ENCODE assay signal across 8 cellular contexts in the genomic region with DNA sequence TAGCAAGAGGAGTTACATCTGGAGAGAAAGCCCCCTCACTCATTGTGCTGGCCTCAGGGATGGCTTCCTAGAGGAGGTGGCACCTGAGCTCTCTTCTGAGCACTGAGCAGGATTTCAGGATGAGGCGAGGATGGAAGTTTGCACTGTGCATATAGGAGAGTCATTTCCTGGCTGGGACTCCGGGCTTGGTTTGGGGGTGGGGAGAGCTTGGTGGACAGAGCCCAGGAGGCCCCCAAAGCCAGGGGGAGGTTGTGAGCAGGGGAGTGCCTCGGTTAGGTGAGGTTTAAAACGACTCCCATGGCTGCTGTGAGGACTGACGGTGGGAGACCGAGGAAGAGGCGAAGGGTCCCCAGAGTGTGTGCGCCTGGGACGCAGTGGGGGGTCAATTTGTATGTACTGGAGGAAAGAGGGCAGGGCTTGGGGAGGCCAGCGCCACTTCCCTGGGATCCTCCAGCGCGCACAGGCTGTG. TPM values are rescaled to one million over a fixed set of nuclear protein-coding genes. Genes with fewer than 3 reads are reported as not detected.
DNase-seq lines count a peak whose midpoint lies in the region; ATAC-seq, FAIRE-seq and TF ChIP-seq lines count a peak whose summit lies in the region.

No MANE protein-coding gene starts in this region.

- ATAC-seq in HepG2 (no peak), right lobe of liver (no peak), K562 (no peak), HG02763 (IDR thresholded peaks at IDR 0.05; ENCODE audit: unreplicated experiment) (no peak)

- no TSS peak for BruUV-seq in HepG2 (replicated peaks; lab: Mats Ljungman, UMichigan)
- TSS peak; percentile 38 for BruUV-seq in K562 (replicated peaks; lab: Mats Ljungman, UMichigan)

- no peak for TF ChIP-seq EP300 in HepG2 (IDR thresholded peaks at IDR 0.05; ENCODE audit: low read depth in 2 of 2, low read length in 2 of 2)
- no peak for TF ChIP-seq EP300 in HepG2 (CRISPR knock-in tag; IDR thresholded peaks at IDR 0.05; ENCODE audit: borderline replicate concordance)
- no peak for TF ChIP-seq EP300 in K562 (IDR thresholded peaks at IDR 0.05; ENCODE audit: low read length)

- H2BK5ac ChIP-seq in mesenchymal stem cell (ENCODE audit: low read depth, low read length, poor library complexity, severe bottlenecking), result peak overlapping the region; percentile 4

- H4K8ac ChIP-seq in mesenchymal stem cell (ENCODE audit: low read length), result no peak overlapping the region

- H3K9ac ChIP-seq in HepG2 (ENCODE audit: insufficient read depth, low read depth, low read length), result peak overlapping the region; percentile 39; the same call in 1 of the 2 replicates
- peak overlapping the region; percentile 30 to 90; a peak in 3 of 4 replicates for H3K9ac ChIP-seq in K562 (ENCODE audit: insufficient read depth in 1 of 2, low read depth in 2 of 2, low read length in 2 of 2)
- H3K9ac ChIP-seq in mesenchymal stem cell (ENCODE audit: low read length), result peak overlapping the region; percentile 78

- no peak for DNase-seq in HepG2 (ENCODE audit: low spot score)
- no peak for DNase-seq in right lobe of liver
- DNase-seq in K562 (ENCODE audit: extremely low read depth in 1 of 4, low spot score in 3 of 4), result no peak
- DNase-seq in mesenchymal stem cell, result no peak
- no peak for DNase-seq in NCI-H1048 (lab: John Stamatoyannopoulos, UW)
- DNase-seq in SW 1271 (lab: John Stamatoyannopoulos, UW), result no peak
- DNase-seq in OCI-M1 (lab: John Stamatoyannopoulos, UW), result no peak

- H3K36me3 ChIP-seq in HepG2 (replicated peaks in 1 of 2; ENCODE audit: control insufficient read depth in 1 of 2, insufficient read depth in 2 of 2, low read length in 2 of 2) (no peaks in the 10 kb centered on the region), right lobe of liver (no peaks in the 10 kb centered on the region), K562 (ENCODE audit: control insufficient read depth, insufficient read depth, low read length) (no peaks in the 10 kb centered on the region), mesenchymal stem cell (ENCODE audit: control insufficient read depth in 1 of 2, insufficient read depth in 2 of 2, low read depth in 1 of 2, low read length in 2 of 2) (peaks cover 0 to 7% of the 10 kb centered on the region in 2 experiments)

- H3K79me2 ChIP-seq in HepG2 (ENCODE audit: insufficient read depth, low read length), result no peaks in the 10 kb centered on the region
- peaks cover 36% of the 10 kb centered on the region for H3K79me2 ChIP-seq in K562 (ENCODE audit: control insufficient read depth, insufficient read depth, low read length)

- intact Hi-C loops in HepG2 (cut with micrococcal nuclease; ENCODE audit: unreplicated experiment), result no loop called here
- intact Hi-C loops in right lobe of liver (cut with DNase I), result no loop called here
- intact Hi-C loops in K562 (cut with micrococcal nuclease), result no loop called here

- H3K27ac ChIP-seq in HepG2 (ENCODE audit: extremely low read length, insufficient read depth, low read length) (no peak overlapping the region), right lobe of liver (no peak overlapping the region), K562 (ENCODE audit: extremely low read depth, low read depth, low read length) (no peak overlapping the region), mesenchymal stem cell (ENCODE audit: low read length, poor library complexity, severe bottlenecking) (peak overlapping the region; percentile 19)

- FAIRE-seq in HepG2 (lab: Jason Lieb, UNC) (no peak), K562 (lab: Jason Lieb, UNC) (no peak)

- H3K9me1 ChIP-seq in K562 (ENCODE audit: control insufficient read depth, insufficient read depth, low read length), result no peaks in the 10 kb centered on the region

- peak overlapping the region in 1 of 2 experiments; percentile 75 for H2BK12ac ChIP-seq in mesenchymal stem cell (ENCODE audit: low read length in 2 of 2)

- TF ChIP-seq CTCF in HepG2 (CRISPR knock-in tag; IDR thresholded peaks at IDR 0.05) (no peak), right lobe of liver (IDR thresholded peaks at IDR 0.05) (no peak), K562 (IDR thresholded peaks at IDR 0.05 in 2 of 3, conservative IDR thresholded peaks at IDR 0.05 in 1 of 3; ENCODE audit: insufficient read depth in 2 of 3, low read depth in 1 of 3, low read length in 3 of 3) (no peak)

- no peaks in the 10 kb centered on the region for H4K20me1 ChIP-seq in HepG2 (ENCODE audit: insufficient read depth, low read length)
- H4K20me1 ChIP-seq in K562 (replicated peaks; ENCODE audit: control insufficient read depth, insufficient read depth, low read length), result no peaks in the 10 kb centered on the region

- peak overlapping the region; percentile 51 to 77 (median 70); a peak in 5 of 6 replicates for H3K4me3 ChIP-seq in HepG2 (replicated peaks in 1 of 3; ENCODE audit: insufficient read depth in 1 of 3, low read depth in 2 of 3, low read length in 3 of 3)
- H3K4me3 ChIP-seq in right lobe of liver, result no peak overlapping the region
- peak overlapping the region; percentile 61 for H3K4me3 ChIP-seq in K562
- H3K4me3 ChIP-seq in mesenchymal stem cell (ENCODE audit: insufficient read depth in 1 of 2, low read depth in 1 of 2, low read length in 2 of 2), result peak overlapping the region; percentile 74 to 76

- CTCF ChIA-PET in HepG2 (lab: Yijun Ruan, JAX; ENCODE audit: low intra/inter-chr PET ratio, low total read pairs), result no interaction called here
- CTCF ChIA-PET in K562 (lab: Yijun Ruan, JAX; ENCODE audit: low intra/inter-chr PET ratio), result no interaction called here

- no peak for TF ChIP-seq RAD21 in HepG2 (CRISPR knock-in tag; IDR thresholded peaks at IDR 0.05)
- TF ChIP-seq RAD21 in K562 (CRISPR knock-in tag; conservative IDR thresholded peaks at IDR 0.05 in 1 of 2, IDR thresholded peaks at IDR 0.05 in 1 of 2), result no peak

- H3K27me3 ChIP-seq in HepG2 (ENCODE audit: control insufficient read depth in 1 of 2, insufficient read depth in 2 of 2, low read length in 2 of 2), result peaks cover 0 to 7% of the 10 kb centered on the region in 2 experiments; a peak in 1 of 5 replicates
- H3K27me3 ChIP-seq in right lobe of liver, result no peaks in the 10 kb centered on the region
- H3K27me3 ChIP-seq in K562 (ENCODE audit: control insufficient read depth in 2 of 2, insufficient read depth in 2 of 2, low read length in 2 of 2), result no peaks in the 10 kb centered on the region
- H3K27me3 ChIP-seq in mesenchymal stem cell (ENCODE audit: control insufficient read depth in 1 of 2, insufficient read depth in 1 of 2, low read length in 2 of 2), result no peaks in the 10 kb centered on the region

- H3K79me1 ChIP-seq in mesenchymal stem cell (replicated peaks; ENCODE audit: low read length, poor library complexity, severe bottlenecking), result no peaks in the 10 kb centered on the region

- 40% methylated on average over 9 of the region's 12 CpGs for WGBS in HepG2 (ENCODE audit: low lambda C conversion rate)
- 31% methylated on average over 9 of the region's 12 CpGs for WGBS in right lobe of liver (ENCODE audit: insufficient coverage, low coverage, low lambda C conversion rate, missing lambda C conversion rate)
- 25% methylated on average over 1 of the region's 12 CpGs for WGBS in K562 (ENCODE audit: insufficient coverage, low coverage, missing lambda C conversion rate)
- WGBS in mesenchymal stem cell, result 11% methylated on average over 6 of the region's 12 CpGs

- H2AK5ac ChIP-seq in mesenchymal stem cell (ENCODE audit: low read length, severe bottlenecking), result peak overlapping the region; percentile 29

- peak overlapping the region in 1 of 2 experiments; percentile 90 for H3K18ac ChIP-seq in mesenchymal stem cell (ENCODE audit: low read depth in 1 of 2, low read length in 2 of 2)

- no peak overlapping the region for H3K14ac ChIP-seq in mesenchymal stem cell (ENCODE audit: low read length in 2 of 2)

- H2BK15ac ChIP-seq in mesenchymal stem cell (ENCODE audit: low read depth, poor library complexity, severe bottlenecking), result no peak overlapping the region

- peak overlapping the region in 1 of 2 experiments; percentile 44 for H3K4ac ChIP-seq in mesenchymal stem cell (ENCODE audit: low read depth in 1 of 2, low read length in 2 of 2)

- in situ Hi-C loops in HepG2 (cut with HindIII; ENCODE audit: extremely low pct_ligation_motif_present, low pct_unique_long_range_greater_than_20kb) (no loop called here), K562 (cut with MboI) (no loop called here)

- H2BK120ac ChIP-seq in mesenchymal stem cell (ENCODE audit: low read depth, low read length), result no peak overlapping the region

- H2AFZ ChIP-seq in HepG2 (ENCODE audit: low read length) (no peak overlapping the region), K562 (ENCODE audit: low read depth, low read length) (peak overlapping the region; percentile 63; the same call in 1 of the 2 replicates), mesenchymal stem cell (ENCODE audit: low read depth, low read length) (peak overlapping the region; percentile 60)

- H3K4me1 ChIP-seq in HepG2 (ENCODE audit: insufficient read depth, low read length), result peaks cover 30% of the 10 kb centered on the region
- peaks cover 0 to 14% (median 3%) of the 10 kb centered on the region in 4 donors for H3K4me1 ChIP-seq in right lobe of liver
- H3K4me1 ChIP-seq in K562 (replicated peaks in 1 of 2; ENCODE audit: control insufficient read depth in 2 of 2, insufficient read depth in 2 of 2, low read length in 2 of 2), result peaks cover 33 to 74% of the 10 kb centered on the region in 2 experiments
- H3K4me1 ChIP-seq in mesenchymal stem cell (ENCODE audit: control insufficient read depth, insufficient read depth, low read depth, low read length), result peaks cover 68% of the 10 kb centered on the region

- H4K91ac ChIP-seq in mesenchymal stem cell (ENCODE audit: low read length), result peak overlapping the region; percentile 35

- TF ChIP-seq POLR2A in HepG2 (IDR thresholded peaks at IDR 0.05; ENCODE audit: insufficient read depth in 1 of 2, low read depth in 2 of 2, low read length in 2 of 2), result no peak
- TF ChIP-seq POLR2A in right lobe of liver (IDR thresholded peaks at IDR 0.05), result no peak
- TF ChIP-seq POLR2A in K562 (conservative IDR thresholded peaks at IDR 0.05), result no peak

- POLR2A ChIA-PET in HepG2 (lab: Yijun Ruan, JAX) (interaction anchor here (1.7 kb wide), 1 partner anchor 46 kb away, joined by 3 read pairs; no protein-coding TSS in a partner anchor), K562 (lab: Yijun Ruan, JAX) (interaction anchor here (0.7 kb wide), 1 partner anchor 33 kb away, joined by 3 read pairs; no protein-coding TSS in a partner anchor)

- peak overlapping the region in 1 of 2 experiments; percentile 60 for H3K23ac ChIP-seq in mesenchymal stem cell (ENCODE audit: low read length in 2 of 2)

- H3K9me3 ChIP-seq in HepG2 (ENCODE audit: low read length) (no peaks in the 10 kb centered on the region), right lobe of liver (no peaks in the 10 kb centered on the region), K562 (replicated peaks; ENCODE audit: control insufficient read depth, insufficient read depth, low read depth, low read length) (no peaks in the 10 kb centered on the region), mesenchymal stem cell (ENCODE audit: control insufficient read depth, low read length) (no peaks in the 10 kb centered on the region)

- H3K4me2 ChIP-seq in HepG2 (ENCODE audit: low read depth, low read length) (peak overlapping the region; percentile 90), K562 (ENCODE audit: insufficient read depth, low read length) (peak overlapping the region; percentile 78), mesenchymal stem cell (ENCODE audit: low read length, poor library complexity, severe bottlenecking) (peak overlapping the region; percentile 91)

RNA-seq across cellular contexts. Expression of a gene that starts 1.2 kb away (rescaled TPM):
- total RNA-seq in HepG2 (2016; rRNA removed; fragmentation: Illumina TruSeq; extraction: Trizol), result 0.83 and 1.5 TPM in 2 replicates
- total RNA-seq in HepG2 (2016; cell fraction: cytosol; rRNA removed; fragmentation: Illumina TruSeq; extraction: Trizol; ENCODE audit: low read depth), result 0.09 and 0.20 TPM in 2 replicates
- 0.85 and 1.3 TPM in 2 replicates for total RNA-seq in HepG2 (2016; cell fraction: insoluble cytoplasmic fraction; rRNA removed; fragmentation: Illumina TruSeq; extraction: Trizol)
- total RNA-seq in HepG2 (2016; cell fraction: membrane; rRNA removed; fragmentation: Illumina TruSeq; extraction: Trizol), result 0.62 and 0.65 TPM in 2 replicates
- total RNA-seq in HepG2 (2016; cell fraction: nucleus; rRNA removed; fragmentation: Illumina TruSeq; extraction: Trizol), result 1.3 and 1.8 TPM in 2 replicates
- 1.6 and 2.1 TPM in 2 replicates for polyA plus RNA-seq in HepG2 (2011; rRNA removed)
- 1.1 TPM in 2 replicates for polyA plus RNA-seq in HepG2 (2011; cell fraction: cytosol; rRNA removed)
- polyA plus RNA-seq in HepG2 (2011; cell fraction: nucleus; rRNA removed), result 6.4 and 7.0 TPM in 2 replicates
- polyA plus RNA-seq in HepG2 (2012), result 1.1 and 1.4 TPM in 2 replicates
- polyA plus RNA-seq in HepG2 (2016; cell fraction: cytosol; fragmentation: Illumina TruSeq; extraction: Trizol; ENCODE audit: low read depth), result 0.11 and 0.17 TPM in 2 replicates
- 0.91 and 0.97 TPM in 2 replicates for polyA plus RNA-seq in HepG2 (2016; cell fraction: insoluble cytoplasmic fraction; fragmentation: Illumina TruSeq; extraction: Trizol; ENCODE audit: low read depth)
- polyA plus RNA-seq in HepG2 (2016; cell fraction: membrane; fragmentation: Illumina TruSeq; extraction: Trizol; ENCODE audit: low read depth), result 0.35 and 0.49 TPM in 2 replicates
- 3.4 and 4.1 TPM in 2 replicates for polyA plus RNA-seq in HepG2 (2016; cell fraction: nucleus; fragmentation: Illumina TruSeq; extraction: Trizol; ENCODE audit: insufficient read depth, low read depth)
- 2.5 and 40.0 TPM in 2 replicates for polyA minus RNA-seq in HepG2 (2011; rRNA and poly(A)+ RNA removed; ENCODE audit: low replicate concordance)
- 0.20 and 0.62 TPM in 2 replicates for polyA minus RNA-seq in HepG2 (2011; cell fraction: cytosol; rRNA and poly(A)+ RNA removed)
- 1.5 and 2.2 TPM in 2 replicates for polyA minus RNA-seq in HepG2 (2011; cell fraction: nucleus; rRNA and poly(A)+ RNA removed)
- 1 to 10 TPM in 2 of 6 experiments, under 1 TPM in 4; 0.35 to 1.1 (median 0.47) TPM for total RNA-seq in right lobe of liver
- total RNA-seq in K562 (2011; cell fraction: chromatin; rRNA removed; ENCODE audit: low replicate concordance), result 11.8 and 29.1 TPM in 2 replicates
- total RNA-seq in K562 (2011; cell fraction: nucleolus; rRNA removed), result 17.0 TPM in 2 replicates
- 12.7 and 13.1 TPM in 2 replicates for total RNA-seq in K562 (2011; cell fraction: nucleoplasm; rRNA removed)
- 4.9 and 6.2 TPM in 2 replicates for total RNA-seq in K562 (2014; rRNA removed)
- 1.7 and 2.2 TPM in 2 replicates for total RNA-seq in K562 (2014; rRNA removed; fragmentation: Illumina TruSeq; extraction: Trizol)
- total RNA-seq in K562 (2015; rRNA removed; fragmentation: Illumina TruSeq; extraction: Trizol), result 4.4 and 4.5 TPM in 2 replicates
- 6.7 and 7.5 TPM in 2 replicates for total RNA-seq in K562 (2021)
- polyA plus RNA-seq in K562 (2011; rRNA removed), result 5.7 and 6.5 TPM in 2 replicates
- 5.0 and 7.4 TPM in 2 replicates for polyA plus RNA-seq in K562 (2011; cell fraction: cytosol; rRNA removed)
- polyA plus RNA-seq in K562 (2011; cell fraction: nucleus; rRNA removed), result 17.5 and 25.4 TPM in 2 replicates
- 4.1 and 4.9 TPM in 2 replicates for polyA plus RNA-seq in K562 (2012)
- 5.1 and 6.5 TPM in 2 replicates for polyA plus RNA-seq in K562 (2014; fragmentation: Illumina TruSeq; extraction: Trizol)
- polyA plus RNA-seq in K562 (2014; fragmentation: Nextera tagmentation; extraction: Ambion mirVana), result under 1 TPM; 0.34 to 0.59 TPM
- 6.1 and 7.4 TPM in 2 replicates for polyA plus RNA-seq in K562 (2014; rRNA removed)
- 3.5 and 4.8 TPM in 2 replicates for polyA minus RNA-seq in K562 (2011; rRNA and poly(A)+ RNA removed)
- 3.2 and 4.5 TPM in 2 replicates for polyA minus RNA-seq in K562 (2011; cell fraction: cytosol; rRNA and poly(A)+ RNA removed)
- polyA minus RNA-seq in K562 (2011; cell fraction: nucleus; rRNA and poly(A)+ RNA removed), result 7.5 and 8.2 TPM in 2 replicates
- 3.0 TPM for polyA plus RNA-seq in mesenchymal stem cell (2013, experiment 1 of 2)
- polyA plus RNA-seq in mesenchymal stem cell (2013, experiment 2 of 2), result 2.6 TPM

RNA-seq across cellular contexts. Expression of a gene that starts 24.6 kb away (rescaled TPM):
- total RNA-seq in HepG2 (2016; rRNA removed; fragmentation: Illumina TruSeq; extraction: Trizol), result 0.04 TPM in 1 of 2 replicates, not detected in the other
- not detected in 2 replicates for total RNA-seq in HepG2 (2016; cell fraction: cytosol; rRNA removed; fragmentation: Illumina TruSeq; extraction: Trizol; ENCODE audit: low read depth)
- 0.04 TPM in 1 of 2 replicates, not detected in the other for total RNA-seq in HepG2 (2016; cell fraction: insoluble cytoplasmic fraction; rRNA removed; fragmentation: Illumina TruSeq; extraction: Trizol)
- not detected in 2 replicates for total RNA-seq in HepG2 (2016; cell fraction: membrane; rRNA removed; fragmentation: Illumina TruSeq; extraction: Trizol)
- total RNA-seq in HepG2 (2016; cell fraction: nucleus; rRNA removed; fragmentation: Illumina TruSeq; extraction: Trizol), result 0.12 TPM in 1 of 2 replicates, not detected in the other
- 0.50 and 0.84 TPM in 2 replicates for polyA plus RNA-seq in HepG2 (2011; rRNA removed)
- 0.12 and 0.33 TPM in 2 replicates for polyA plus RNA-seq in HepG2 (2011; cell fraction: cytosol; rRNA removed)
- 2.2 and 2.3 TPM in 2 replicates for polyA plus RNA-seq in HepG2 (2011; cell fraction: nucleus; rRNA removed)
- polyA plus RNA-seq in HepG2 (2012), result 0.20 and 0.44 TPM in 2 replicates
- polyA plus RNA-seq in HepG2 (2016; cell fraction: cytosol; fragmentation: Illumina TruSeq; extraction: Trizol; ENCODE audit: low read depth), result not detected in 2 replicates
- polyA plus RNA-seq in HepG2 (2016; cell fraction: insoluble cytoplasmic fraction; fragmentation: Illumina TruSeq; extraction: Trizol; ENCODE audit: low read depth), result not detected in 2 replicates
- polyA plus RNA-seq in HepG2 (2016; cell fraction: membrane; fragmentation: Illumina TruSeq; extraction: Trizol; ENCODE audit: low read depth), result not detected in 2 replicates
- polyA plus RNA-seq in HepG2 (2016; cell fraction: nucleus; fragmentation: Illumina TruSeq; extraction: Trizol; ENCODE audit: insufficient read depth, low read depth), result 0.15 TPM in 1 of 2 replicates, not detected in the other
- 0.19 and 0.34 TPM in 2 replicates for polyA minus RNA-seq in HepG2 (2011; rRNA and poly(A)+ RNA removed; ENCODE audit: low replicate concordance)
- polyA minus RNA-seq in HepG2 (2011; cell fraction: cytosol; rRNA and poly(A)+ RNA removed), result 0.18 TPM in 1 of 2 replicates, not detected in the other
- 0.39 and 0.62 TPM in 2 replicates for polyA minus RNA-seq in HepG2 (2011; cell fraction: nucleus; rRNA and poly(A)+ RNA removed)
- total RNA-seq in right lobe of liver, result under 1 TPM in 5 of 6 experiments, not detected in 1; 0.50 to 0.78 (median 0.58) TPM
- 21.9 and 70.4 TPM in 2 replicates for total RNA-seq in K562 (2011; cell fraction: chromatin; rRNA removed; ENCODE audit: low replicate concordance)
- total RNA-seq in K562 (2011; cell fraction: nucleolus; rRNA removed), result 38.4 and 45.2 TPM in 2 replicates
- total RNA-seq in K562 (2011; cell fraction: nucleoplasm; rRNA removed), result 27.3 and 30.9 TPM in 2 replicates
- 13.3 and 16.0 TPM in 2 replicates for total RNA-seq in K562 (2014; rRNA removed)
- total RNA-seq in K562 (2014; rRNA removed; fragmentation: Illumina TruSeq; extraction: Trizol), result 4.9 and 6.8 TPM in 2 replicates
- total RNA-seq in K562 (2015; rRNA removed; fragmentation: Illumina TruSeq; extraction: Trizol), result 8.1 and 9.6 TPM in 2 replicates
- 15.3 and 20.3 TPM in 2 replicates for total RNA-seq in K562 (2021)
- polyA plus RNA-seq in K562 (2011; rRNA removed), result 12.2 and 13.6 TPM in 2 replicates
- polyA plus RNA-seq in K562 (2011; cell fraction: cytosol; rRNA removed), result 10.0 and 27.5 TPM in 2 replicates
- polyA plus RNA-seq in K562 (2011; cell fraction: nucleus; rRNA removed), result 41.2 and 64.7 TPM in 2 replicates
- polyA plus RNA-seq in K562 (2012), result 18.2 and 106 TPM in 2 replicates
- 10.3 and 17.6 TPM in 2 replicates for polyA plus RNA-seq in K562 (2014; fragmentation: Illumina TruSeq; extraction: Trizol)
- polyA plus RNA-seq in K562 (2014; fragmentation: Nextera tagmentation; extraction: Ambion mirVana), result under 1 TPM; 0.27 to 0.66 TPM
- polyA plus RNA-seq in K562 (2014; rRNA removed), result 18.4 and 18.8 TPM in 2 replicates
- polyA minus RNA-seq in K562 (2011; rRNA and poly(A)+ RNA removed), result 4.3 and 7.9 TPM in 2 replicates
- polyA minus RNA-seq in K562 (2011; cell fraction: cytosol; rRNA and poly(A)+ RNA removed), result 3.7 and 7.2 TPM in 2 replicates
- polyA minus RNA-seq in K562 (2011; cell fraction: nucleus; rRNA and poly(A)+ RNA removed), result 12.2 and 18.7 TPM in 2 replicates
- polyA plus RNA-seq in mesenchymal stem cell (2013, experiment 1 of 2), result 0.47 TPM
- polyA plus RNA-seq in mesenchymal stem cell (2013, experiment 2 of 2), result 0.49 TPM

RNA-seq across cellular contexts. Expression of a gene that starts 45.6 kb away (rescaled TPM):
- total RNA-seq in HepG2 (2016; rRNA removed; fragmentation: Illumina TruSeq; extraction: Trizol), result 20.6 and 24.8 TPM in 2 replicates
- 3.9 and 4.8 TPM in 2 replicates for total RNA-seq in HepG2 (2016; cell fraction: cytosol; rRNA removed; fragmentation: Illumina TruSeq; extraction: Trizol; ENCODE audit: low read depth)
- 21.8 and 23.5 TPM in 2 replicates for total RNA-seq in HepG2 (2016; cell fraction: insoluble cytoplasmic fraction; rRNA removed; fragmentation: Illumina TruSeq; extraction: Trizol)
- 7.8 and 9.5 TPM in 2 replicates for total RNA-seq in HepG2 (2016; cell fraction: membrane; rRNA removed; fragmentation: Illumina TruSeq; extraction: Trizol)
- total RNA-seq in HepG2 (2016; cell fraction: nucleus; rRNA removed; fragmentation: Illumina TruSeq; extraction: Trizol), result 30.1 and 35.2 TPM in 2 replicates
- polyA plus RNA-seq in HepG2 (2011; rRNA removed), result 16.6 and 19.5 TPM in 2 replicates
- 4.6 and 5.5 TPM in 2 replicates for polyA plus RNA-seq in HepG2 (2011; cell fraction: cytosol; rRNA removed)
- 27.4 and 36.6 TPM in 2 replicates for polyA plus RNA-seq in HepG2 (2011; cell fraction: nucleus; rRNA removed)
- 22.5 and 26.0 TPM in 2 replicates for polyA plus RNA-seq in HepG2 (2012)
- polyA plus RNA-seq in HepG2 (2016; cell fraction: cytosol; fragmentation: Illumina TruSeq; extraction: Trizol; ENCODE audit: low read depth), result 1.2 and 1.9 TPM in 2 replicates
- polyA plus RNA-seq in HepG2 (2016; cell fraction: insoluble cytoplasmic fraction; fragmentation: Illumina TruSeq; extraction: Trizol; ENCODE audit: low read depth), result 22.8 and 23.0 TPM in 2 replicates
- polyA plus RNA-seq in HepG2 (2016; cell fraction: membrane; fragmentation: Illumina TruSeq; extraction: Trizol; ENCODE audit: low read depth), result 4.1 and 4.3 TPM in 2 replicates
- polyA plus RNA-seq in HepG2 (2016; cell fraction: nucleus; fragmentation: Illumina TruSeq; extraction: Trizol; ENCODE audit: insufficient read depth, low read depth), result 77.0 and 80.1 TPM in 2 replicates
- 8.7 and 10.7 TPM in 2 replicates for polyA minus RNA-seq in HepG2 (2011; rRNA and poly(A)+ RNA removed; ENCODE audit: low replicate concordance)
- 3.4 and 5.1 TPM in 2 replicates for polyA minus RNA-seq in HepG2 (2011; cell fraction: cytosol; rRNA and poly(A)+ RNA removed)
- polyA minus RNA-seq in HepG2 (2011; cell fraction: nucleus; rRNA and poly(A)+ RNA removed), result 42.4 and 49.2 TPM in 2 replicates
- 10 to 100 TPM in 4 of 6 experiments, 1 to 10 TPM in 2; 8.6 to 15.1 (median 10.5) TPM for total RNA-seq in right lobe of liver
- 47.1 and 120 TPM in 2 replicates for total RNA-seq in K562 (2011; cell fraction: chromatin; rRNA removed; ENCODE audit: low replicate concordance)
- 24.3 and 29.0 TPM in 2 replicates for total RNA-seq in K562 (2011; cell fraction: nucleolus; rRNA removed)
- 71.9 and 106 TPM in 2 replicates for total RNA-seq in K562 (2011; cell fraction: nucleoplasm; rRNA removed)
- total RNA-seq in K562 (2014; rRNA removed), result 11.9 and 13.0 TPM in 2 replicates
- 20.8 and 21.4 TPM in 2 replicates for total RNA-seq in K562 (2014; rRNA removed; fragmentation: Illumina TruSeq; extraction: Trizol)
- 15.0 and 17.9 TPM in 2 replicates for total RNA-seq in K562 (2015; rRNA removed; fragmentation: Illumina TruSeq; extraction: Trizol)
- total RNA-seq in K562 (2021), result 20.5 and 23.7 TPM in 2 replicates
- polyA plus RNA-seq in K562 (2011; rRNA removed), result 16.7 and 22.0 TPM in 2 replicates
- 4.4 and 8.3 TPM in 2 replicates for polyA plus RNA-seq in K562 (2011; cell fraction: cytosol; rRNA removed)
- 35.6 and 38.6 TPM in 2 replicates for polyA plus RNA-seq in K562 (2011; cell fraction: nucleus; rRNA removed)
- 15.5 and 16.0 TPM in 2 replicates for polyA plus RNA-seq in K562 (2012)
- 16.6 and 23.0 TPM in 2 replicates for polyA plus RNA-seq in K562 (2014; fragmentation: Illumina TruSeq; extraction: Trizol)
- 1 to 10 TPM; 3.1 to 5.8 TPM for polyA plus RNA-seq in K562 (2014; fragmentation: Nextera tagmentation; extraction: Ambion mirVana)
- polyA plus RNA-seq in K562 (2014; rRNA removed), result 25.5 and 26.9 TPM in 2 replicates
- polyA minus RNA-seq in K562 (2011; rRNA and poly(A)+ RNA removed), result 19.6 and 25.8 TPM in 2 replicates
- polyA minus RNA-seq in K562 (2011; cell fraction: cytosol; rRNA and poly(A)+ RNA removed), result 5.0 and 8.9 TPM in 2 replicates
- 11.3 and 17.9 TPM in 2 replicates for polyA minus RNA-seq in K562 (2011; cell fraction: nucleus; rRNA and poly(A)+ RNA removed)
- 20.3 TPM for polyA plus RNA-seq in mesenchymal stem cell (2013, experiment 1 of 2)
- 19.5 TPM for polyA plus RNA-seq in mesenchymal stem cell (2013, experiment 2 of 2)

Comparison
In these comparisons a context has a peak if more than half of its experiments do, and no peak if none do; other contexts are left out.
1. H3K4me3 ChIP-seq: peak in HepG2 (3 of 3), K562 (single experiment) and mesenchymal stem cell (2 of 2); none in right lobe of liver (0 of 3).
2. Peak in every context shown above with its lines, with median percentiles within 50 percentile points of each other: H3K4me2 ChIP-seq and H3K9ac ChIP-seq.